In genomic region chr18:812673-813404, GRCh38 we compare ENCODE assay signal across 1 cellular context.
TF ChIP-seq lines count a peak whose summit lies in the region.

No MANE protein-coding gene starts in this region.

TF ChIP-seq in K562, 482 proteins besides CTCF, POLR2A, EP300 and RAD21 (continued from another document and continues in another):
- TF ChIP-seq ZNF639 (CRISPR knock-in tag; conservative IDR thresholded peaks at IDR 0.05 in 1 of 2, IDR thresholded peaks at IDR 0.05 in 1 of 2) (peak in 1 of 2 experiments; percentile 92; a peak in 2 of 4 replicates), FOXP1 (CRISPR knock-in tag; IDR thresholded peaks at IDR 0.05) (peak; percentile 93), GTF2A2 (tag; IDR thresholded peaks at IDR 0.05) (no peak), GABPB1 (CRISPR knock-in tag; IDR thresholded peaks at IDR 0.05) (peak; percentile 82), RBM22 (IDR thresholded peaks at IDR 0.05; ENCODE audit: low read depth, low read length, poor library complexity, severe bottlenecking) (no peak), ESRRB (CRISPR knock-in tag; IDR thresholded peaks at IDR 0.05; ENCODE audit: borderline replicate concordance) (no peak), NR2C2 (CRISPR knock-in tag; IDR thresholded peaks at IDR 0.05) (no peak; the same call in 1 of the 2 replicates), NR2C2 (tag; IDR thresholded peaks at IDR 0.05) (no peak), ZNF57 (CRISPR knock-in tag; IDR thresholded peaks at IDR 0.05) (no peak), ARID3A (IDR thresholded peaks at IDR 0.05; ENCODE audit: borderline replicate concordance, low read depth, low read length) (peak; percentile 81), SP1 (CRISPR knock-in tag; IDR thresholded peaks at IDR 0.05) (peak; percentile 77), CBX8 (IDR thresholded peaks at IDR 0.05; ENCODE audit: borderline replicate concordance, extremely low read depth, low read depth, low read length, poor library complexity, severe bottlenecking) (no peak), ZNF174 (CRISPR knock-in tag; IDR thresholded peaks at IDR 0.05) (no peak), CBFA2T3 (IDR thresholded peaks at IDR 0.05) (no peak), SRSF9 (IDR thresholded peaks at IDR 0.05; ENCODE audit: borderline replicate concordance, low read depth, low read length) (no peak), ZNF282 (CRISPR knock-in tag; IDR thresholded peaks at IDR 0.05) (no peak), L3MBTL2 (IDR thresholded peaks at IDR 0.05) (peak; percentile 85), HNRNPH1 (optimal IDR thresholded peaks at IDR 0.05; ENCODE audit: low read depth, low read length) (no peak), SOX6 (IDR thresholded peaks at IDR 0.05) (peak; percentile 32; the same call in 1 of the 2 replicates), ZBTB26 (CRISPR knock-in tag; IDR thresholded peaks at IDR 0.05) (peak; percentile 86; the same call in 1 of the 2 replicates), SMAD1 (IDR thresholded peaks at IDR 0.05; ENCODE audit: low read depth, low read length, partially characterized antibody) (peak; percentile 43), TEAD1 (CRISPR knock-in tag; IDR thresholded peaks at IDR 0.05) (no peak; a peak in 1 of 4 replicates), ZNF449 (CRISPR knock-in tag; IDR thresholded peaks at IDR 0.05) (no peak; the same call in 1 of the 2 replicates), SPI1 (IDR thresholded peaks at IDR 0.05; ENCODE audit: borderline replicate concordance, low read depth, low read length) (peak; percentile 87), FOXM1 (IDR thresholded peaks at IDR 0.05; ENCODE audit: low read depth) (no peak), FOXM1 (CRISPR knock-in tag; IDR thresholded peaks at IDR 0.05; ENCODE audit: low read depth) (no peak), HDAC8 (tag; IDR thresholded peaks at IDR 0.05) (no peak), HLTF (IDR thresholded peaks at IDR 0.05) (peak; percentile 6), TAF15 (IDR thresholded peaks at IDR 0.05; ENCODE audit: low read depth, low read length) (no peak), CEBPB (tag; IDR thresholded peaks at IDR 0.05) (peak; percentile 36; the same call in 1 of the 2 replicates), HMG20B (CRISPR knock-in tag; IDR thresholded peaks at IDR 0.05) (no peak), ZNF23 (CRISPR knock-in tag; IDR thresholded peaks at IDR 0.05) (0 out of 2 replicates have a peak, but pooled peaks have one; percentile 41), BRD9 (IDR thresholded peaks at IDR 0.05; ENCODE audit: low read depth, partially characterized antibody) (peak; percentile 82), ZC3H4 (CRISPR knock-in tag; IDR thresholded peaks at IDR 0.05; ENCODE audit: borderline replicate concordance) (no peak), ZNF408 (CRISPR knock-in tag; IDR thresholded peaks at IDR 0.05; ENCODE audit: low read depth) (no peak), POLR2H (tag; IDR thresholded peaks at IDR 0.05; ENCODE audit: low read depth) (no peak), NR1H2 (CRISPR knock-in tag; IDR thresholded peaks at IDR 0.05) (0 out of 2 replicates have a peak, but pooled peaks have one; percentile 78)
- TF ChIP-seq, protein P1, sequence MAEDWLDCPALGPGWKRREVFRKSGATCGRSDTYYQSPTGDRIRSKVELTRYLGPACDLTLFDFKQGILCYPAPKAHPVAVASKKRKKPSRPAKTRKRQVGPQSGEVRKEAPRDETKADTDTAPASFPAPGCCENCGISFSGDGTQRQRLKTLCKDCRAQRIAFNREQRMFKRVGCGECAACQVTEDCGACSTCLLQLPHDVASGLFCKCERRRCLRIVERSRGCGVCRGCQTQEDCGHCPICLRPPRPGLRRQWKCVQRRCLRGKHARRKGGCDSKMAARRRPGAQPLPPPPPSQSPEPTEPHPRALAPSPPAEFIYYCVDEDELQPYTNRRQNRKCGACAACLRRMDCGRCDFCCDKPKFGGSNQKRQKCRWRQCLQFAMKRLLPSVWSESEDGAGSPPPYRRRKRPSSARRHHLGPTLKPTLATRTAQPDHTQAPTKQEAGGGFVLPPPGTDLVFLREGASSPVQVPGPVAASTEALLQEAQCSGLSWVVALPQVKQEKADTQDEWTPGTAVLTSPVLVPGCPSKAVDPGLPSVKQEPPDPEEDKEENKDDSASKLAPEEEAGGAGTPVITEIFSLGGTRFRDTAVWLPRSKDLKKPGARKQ (CRISPR knock-in tag; IDR thresholded peaks at IDR 0.05), result no peak
- TF ChIP-seq, protein P2, sequence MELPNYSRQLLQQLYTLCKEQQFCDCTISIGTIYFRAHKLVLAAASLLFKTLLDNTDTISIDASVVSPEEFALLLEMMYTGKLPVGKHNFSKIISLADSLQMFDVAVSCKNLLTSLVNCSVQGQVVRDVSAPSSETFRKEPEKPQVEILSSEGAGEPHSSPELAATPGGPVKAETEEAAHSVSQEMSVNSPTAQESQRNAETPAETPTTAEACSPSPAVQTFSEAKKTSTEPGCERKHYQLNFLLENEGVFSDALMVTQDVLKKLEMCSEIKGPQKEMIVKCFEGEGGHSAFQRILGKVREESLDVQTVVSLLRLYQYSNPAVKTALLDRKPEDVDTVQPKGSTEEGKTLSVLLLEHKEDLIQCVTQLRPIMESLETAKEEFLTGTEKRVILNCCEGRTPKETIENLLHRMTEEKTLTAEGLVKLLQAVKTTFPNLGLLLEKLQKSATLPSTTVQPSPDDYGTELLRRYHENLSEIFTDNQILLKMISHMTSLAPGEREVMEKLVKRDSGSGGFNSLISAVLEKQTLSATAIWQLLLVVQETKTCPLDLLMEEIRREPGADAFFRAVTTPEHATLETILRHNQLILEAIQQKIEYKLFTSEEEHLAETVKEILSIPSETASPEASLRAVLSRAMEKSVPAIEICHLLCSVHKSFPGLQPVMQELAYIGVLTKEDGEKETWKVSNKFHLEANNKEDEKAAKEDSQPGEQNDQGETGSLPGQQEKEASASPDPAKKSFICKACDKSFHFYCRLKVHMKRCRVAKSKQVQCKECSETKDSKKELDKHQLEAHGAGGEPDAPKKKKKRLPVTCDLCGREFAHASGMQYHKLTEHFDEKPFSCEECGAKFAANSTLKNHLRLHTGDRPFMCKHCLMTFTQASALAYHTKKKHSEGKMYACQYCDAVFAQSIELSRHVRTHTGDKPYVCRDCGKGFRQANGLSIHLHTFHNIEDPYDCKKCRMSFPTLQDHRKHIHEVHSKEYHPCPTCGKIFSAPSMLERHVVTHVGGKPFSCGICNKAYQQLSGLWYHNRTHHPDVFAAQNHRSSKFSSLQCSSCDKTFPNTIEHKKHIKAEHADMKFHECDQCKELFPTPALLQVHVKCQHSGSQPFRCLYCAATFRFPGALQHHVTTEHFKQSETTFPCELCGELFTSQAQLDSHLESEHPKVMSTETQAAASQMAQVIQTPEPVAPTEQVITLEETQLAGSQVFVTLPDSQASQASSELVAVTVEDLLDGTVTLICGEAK (IDR thresholded peaks at IDR 0.05), result peak; percentile 25; the same call in 1 of the 2 replicates
- TF ChIP-seq, protein P2 (CRISPR knock-in tag; IDR thresholded peaks at IDR 0.05), result no peak
- TF ChIP-seq, protein P3, sequence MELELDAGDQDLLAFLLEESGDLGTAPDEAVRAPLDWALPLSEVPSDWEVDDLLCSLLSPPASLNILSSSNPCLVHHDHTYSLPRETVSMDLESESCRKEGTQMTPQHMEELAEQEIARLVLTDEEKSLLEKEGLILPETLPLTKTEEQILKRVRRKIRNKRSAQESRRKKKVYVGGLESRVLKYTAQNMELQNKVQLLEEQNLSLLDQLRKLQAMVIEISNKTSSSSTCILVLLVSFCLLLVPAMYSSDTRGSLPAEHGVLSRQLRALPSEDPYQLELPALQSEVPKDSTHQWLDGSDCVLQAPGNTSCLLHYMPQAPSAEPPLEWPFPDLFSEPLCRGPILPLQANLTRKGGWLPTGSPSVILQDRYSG (tag; conservative IDR thresholded peaks at IDR 0.05; ENCODE audit: low read depth), result peak; percentile 57; the same call in 1 of the 2 replicates
- TF ChIP-seq, protein P4, sequence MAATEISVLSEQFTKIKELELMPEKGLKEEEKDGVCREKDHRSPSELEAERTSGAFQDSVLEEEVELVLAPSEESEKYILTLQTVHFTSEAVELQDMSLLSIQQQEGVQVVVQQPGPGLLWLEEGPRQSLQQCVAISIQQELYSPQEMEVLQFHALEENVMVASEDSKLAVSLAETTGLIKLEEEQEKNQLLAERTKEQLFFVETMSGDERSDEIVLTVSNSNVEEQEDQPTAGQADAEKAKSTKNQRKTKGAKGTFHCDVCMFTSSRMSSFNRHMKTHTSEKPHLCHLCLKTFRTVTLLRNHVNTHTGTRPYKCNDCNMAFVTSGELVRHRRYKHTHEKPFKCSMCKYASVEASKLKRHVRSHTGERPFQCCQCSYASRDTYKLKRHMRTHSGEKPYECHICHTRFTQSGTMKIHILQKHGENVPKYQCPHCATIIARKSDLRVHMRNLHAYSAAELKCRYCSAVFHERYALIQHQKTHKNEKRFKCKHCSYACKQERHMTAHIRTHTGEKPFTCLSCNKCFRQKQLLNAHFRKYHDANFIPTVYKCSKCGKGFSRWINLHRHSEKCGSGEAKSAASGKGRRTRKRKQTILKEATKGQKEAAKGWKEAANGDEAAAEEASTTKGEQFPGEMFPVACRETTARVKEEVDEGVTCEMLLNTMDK (IDR thresholded peaks at IDR 0.05; ENCODE audit: borderline replicate concordance, insufficient read depth, low read depth, low read length, poor library complexity, severe bottlenecking), result no peak
- TF ChIP-seq, protein P5, sequence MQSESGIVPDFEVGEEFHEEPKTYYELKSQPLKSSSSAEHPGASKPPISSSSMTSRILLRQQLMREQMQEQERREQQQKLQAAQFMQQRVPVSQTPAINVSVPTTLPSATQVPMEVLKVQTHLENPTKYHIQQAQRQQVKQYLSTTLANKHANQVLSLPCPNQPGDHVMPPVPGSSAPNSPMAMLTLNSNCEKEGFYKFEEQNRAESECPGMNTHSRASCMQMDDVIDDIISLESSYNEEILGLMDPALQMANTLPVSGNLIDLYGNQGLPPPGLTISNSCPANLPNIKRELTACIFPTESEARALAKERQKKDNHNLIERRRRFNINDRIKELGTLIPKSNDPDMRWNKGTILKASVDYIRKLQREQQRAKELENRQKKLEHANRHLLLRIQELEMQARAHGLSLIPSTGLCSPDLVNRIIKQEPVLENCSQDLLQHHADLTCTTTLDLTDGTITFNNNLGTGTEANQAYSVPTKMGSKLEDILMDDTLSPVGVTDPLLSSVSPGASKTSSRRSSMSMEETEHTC (IDR thresholded peaks at IDR 0.05), result no peak
